Comparison of ENCODE assay signal across 7 cellular contexts in the genomic region with DNA sequence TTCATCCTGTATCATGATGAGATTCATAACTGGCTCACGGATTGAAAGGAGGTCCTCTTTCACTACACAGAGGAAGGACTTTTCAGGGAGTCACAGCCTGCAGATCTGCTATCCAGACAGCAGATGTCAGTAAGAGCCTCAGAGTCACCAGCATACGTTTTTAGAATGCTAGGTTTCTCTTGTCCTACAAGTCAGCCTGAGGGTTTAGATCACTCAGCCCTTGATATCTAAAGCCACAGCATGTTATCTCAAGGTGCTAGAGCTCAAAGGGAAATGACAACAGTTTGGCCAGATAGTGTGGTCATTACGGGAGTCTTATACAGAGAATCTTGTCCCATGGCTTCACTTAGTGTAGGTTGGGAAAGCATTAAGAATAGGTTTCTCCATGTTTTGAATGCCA. TPM values are rescaled to one million over a fixed set of nuclear protein-coding genes. Genes with fewer than 3 reads are reported as not detected.
DNase-seq lines count a peak whose midpoint lies in the region; TF ChIP-seq lines count a peak whose summit lies in the region.

No MANE protein-coding gene starts in this region.

- no peak overlapping the region for H3K4me3 Mint-ChIP-seq in type B pancreatic cell

- in situ Hi-C loops in G401 (cut with HindIII; ENCODE audit: low sequenced_read_pairs): no loop called here

- H3K4me1 Mint-ChIP-seq in type B pancreatic cell (ENCODE audit: unreplicated experiment): no peaks in the 10 kb centered on the region

- DNase-seq in G401 (ENCODE audit: low spot score) (peak; percentile 23), HFF-Myc (ENCODE audit: extremely low read depth, low read depth) (peak; percentile 3), RWPE1 (ENCODE audit: low spot score) (peak; percentile 29), foreskin melanocyte (peak; percentile 26), type B pancreatic cell (ENCODE audit: extremely low spot score, unreplicated experiment) (no peak), COLO668 (lab: John Stamatoyannopoulos, UW; ENCODE audit: unreplicated experiment) (no peak)
- no peak for DNase-seq in effector CD8-positive, alpha-beta T cell (lab: John Stamatoyannopoulos, UW)

- H3K27ac Mint-ChIP-seq in type B pancreatic cell: no peak overlapping the region

- TF ChIP-seq CTCF in HFF-Myc (IDR thresholded peaks at IDR 0.05; ENCODE audit: low read depth, low read length, missing control alignments) (peak; percentile 45), RWPE1 (conservative IDR thresholded peaks at IDR 0.05; ENCODE audit: low read depth) (peak; percentile 45), type B pancreatic cell (conservative IDR thresholded peaks at IDR 0.05) (peak; percentile 65)

- no peak overlapping the region for H3K4me3 ChIP-seq in HFF-Myc (replicated peaks; ENCODE audit: low read depth, low read length)

- no peaks in the 10 kb centered on the region for H3K9me3 Mint-ChIP-seq in type B pancreatic cell

- no peaks in the 10 kb centered on the region for H3K36me3 Mint-ChIP-seq in type B pancreatic cell

- POLR2A ChIA-PET in RWPE1 (lab: Yijun Ruan, JAX; ENCODE audit: low non-redundant PET): no interaction called here

- H3K27me3 Mint-ChIP-seq in type B pancreatic cell: peaks cover 44% of the 10 kb centered on the region

- CTCF ChIA-PET in RWPE1 (lab: Yijun Ruan, JAX): interaction anchor here (3.3 kb wide), 1 partner anchor 191 kb away, joined by 18 read pairs; no protein-coding TSS in a partner anchor

- no peak overlapping the region for H3K27ac ChIP-seq in RWPE1

RNA-seq across cellular contexts. Expression of a gene that starts 30.9 kb away (rescaled TPM):
- total RNA-seq in G401 (2014; rRNA removed; shearing (Covaris generic)): not detected in 2 replicates
- total RNA-seq in type B pancreatic cell (ENCODE audit: low replicate concordance): 0.14 TPM in 1 of 2 replicates, not detected in the other

Comparison
In these comparisons a context has a peak if more than half of its experiments do, and no peak if none do; other contexts are left out.
1. DNase-seq: peak in G401 (single experiment), HFF-Myc (single experiment), RWPE1 (single experiment) and foreskin melanocyte (single experiment); none in type B pancreatic cell (single experiment), COLO668 (single experiment) and effector CD8-positive, alpha-beta T cell (single experiment).
2. Peak in every context shown above with its lines, with median percentiles within 50 percentile points of each other: CTCF ChIP-seq.